ENCODE assay signal across 8 cellular contexts in genomic region chr17:78272181-78272913, GRCh38.
DNase-seq lines count a peak whose midpoint lies in the region; ATAC-seq and TF ChIP-seq lines count a peak whose summit lies in the region.

No MANE protein-coding gene starts in this region.

- no peak overlapping the region for H3K4me3 ChIP-seq in GM12865 (ENCODE audit: low read depth, low read length)

- ATAC-seq in GM19023 (IDR thresholded peaks at IDR 0.05; ENCODE audit: unreplicated experiment): no peak

- DNase-seq in GM12865 (ENCODE audit: low read depth) (peak; percentile 35), OCI-M2 (lab: John Stamatoyannopoulos, UW; ENCODE audit: unreplicated experiment) (peak; percentile 71), kidney glomerular epithelial cell (lab: John Stamatoyannopoulos, UW) (peak; percentile 59), hepatic stellate cell (ENCODE audit: low spot score) (no peak), DMS153 treated with DMSO at 0.1 percent for 48 hours (lab: John Stamatoyannopoulos, UW; ENCODE audit: unreplicated experiment) (no peak)
- peak; percentile 20 for DNase-seq in activated naive CD8-positive, alpha-beta T cell treated with anti-CD3 and anti-CD28 coated beads, Interleukin-2, amount 50 U/mL, for 16 hours (ENCODE audit: low read depth, low spot score)
- DNase-seq in stimulated activated CD4-positive, alpha-beta T cell treated with anti-CD3 and anti-CD28 coated beads, TNF-alpha, amount 100 ng/mL, for 4 hours (ENCODE audit: low read depth in 3 of 3): peak in 2 of 3 experiments; percentile 41 to 50

- no peak for TF ChIP-seq CTCF in GM12865 (IDR thresholded peaks at IDR 0.05; ENCODE audit: insufficient read depth, low read depth, low read length, missing control alignments)

Comparison
In these comparisons a context has a peak if more than half of its experiments do, and no peak if none do; other contexts are left out.
1. DNase-seq: peak in GM12865 (single experiment), OCI-M2 (single experiment), activated naive CD8-positive, alpha-beta T cell treated with anti-CD3 and anti-CD28 coated beads, Interleukin-2, amount 50 U/mL, for 16 hours (single experiment), kidney glomerular epithelial cell (single experiment) and stimulated activated CD4-positive, alpha-beta T cell treated with anti-CD3 and anti-CD28 coated beads, TNF-alpha, amount 100 ng/mL, for 4 hours (2 of 3); none in hepatic stellate cell (single experiment) and DMS153 treated with DMSO at 0.1 percent for 48 hours (single experiment).